Comparison of ENCODE assay signal across 8 cellular contexts in genomic region chr17:20155258-20156195, GRCh38.
DNase-seq lines count a peak whose midpoint lies in the region; ATAC-seq, FAIRE-seq and TF ChIP-seq lines count a peak whose summit lies in the region.

No MANE protein-coding gene starts in this region.

- no peaks in the 10 kb centered on the region for H3K36me3 Mint-ChIP-seq in activated T-cell treated with anti-CD3 and anti-CD28 coated beads, Interleukin-2, amount 50 U/mL, for 24 hours (ENCODE audit: low read depth)

- H3K9ac ChIP-seq in HUES48 (ENCODE audit: low read depth, low read length) (peak overlapping the region; percentile 82), mucosa of rectum (ENCODE audit: low read depth in 1 of 2, low read length in 2 of 2) (peak overlapping the region; percentile 65 to 88)

- H3K4me3 ChIP-seq in HUES48 (ENCODE audit: low read depth, low read length), result peak overlapping the region; percentile 78
- H3K4me3 ChIP-seq in esophagus (ENCODE audit: low read depth in 1 of 2, low read length in 2 of 2), result peak overlapping the region; percentile 61 to 62
- peak overlapping the region; percentile 79 to 85 for H3K4me3 ChIP-seq in mucosa of rectum (ENCODE audit: low read length in 2 of 2)

- H3K36me3 ChIP-seq in HUES48 (ENCODE audit: control insufficient read depth, insufficient read depth, low read length) (no peaks in the 10 kb centered on the region; the same call in 1 of the 2 replicates), esophagus (ENCODE audit: control insufficient read depth in 2 of 2, insufficient read depth in 2 of 2, low read length in 1 of 2) (no peaks in the 10 kb centered on the region), mucosa of rectum (ENCODE audit: control insufficient read depth in 2 of 2, insufficient read depth in 2 of 2, low read length in 2 of 2) (no peaks in the 10 kb centered on the region)

- H3K4me1 ChIP-seq in HUES48 (ENCODE audit: control insufficient read depth, insufficient read depth, low read length) (peaks cover 27% of the 10 kb centered on the region), esophagus (ENCODE audit: control insufficient read depth in 2 of 2, insufficient read depth in 2 of 2, low read length in 1 of 2) (no peaks in the 10 kb centered on the region), mucosa of rectum (ENCODE audit: control insufficient read depth in 2 of 2, insufficient read depth in 2 of 2, low read length in 2 of 2) (peaks cover 15 to 16% of the 10 kb centered on the region in 2 donors)

- WGBS in esophagus, 2 donors, result 9 to 10% methylated on average over 54 to 69 of the region's 69 CpGs

- H3K9me3 ChIP-seq in HUES48 (ENCODE audit: control insufficient read depth, insufficient read depth, low read length) (no peaks in the 10 kb centered on the region), esophagus (ENCODE audit: control insufficient read depth in 2 of 2, insufficient read depth in 1 of 2, low read depth in 1 of 2, low read length in 1 of 2) (no peaks in the 10 kb centered on the region), mucosa of rectum (ENCODE audit: control insufficient read depth in 2 of 2, low read length in 2 of 2) (no peaks in the 10 kb centered on the region)

- DNase-seq in D721Med (ENCODE audit: insufficient read length, low spot score) (peak; percentile 94), OCI-M1 (lab: John Stamatoyannopoulos, UW) (peak; percentile 95)
- peak; percentile 93 for DNase-seq in activated T-cell treated with anti-CD3 and anti-CD28 coated beads, Interleukin-2, amount 50 U/mL, for 24 hours
- DNase-seq in stimulated activated CD8-positive, alpha-beta memory T cell treated with anti-CD3 and anti-CD28 coated beads, Interleukin-4, amount 100 ng/mL, for 24 hours (ENCODE audit: low read depth), result peak; percentile 96

- H3K4me3 Mint-ChIP-seq in activated T-cell treated with anti-CD3 and anti-CD28 coated beads, Interleukin-2, amount 50 U/mL, for 24 hours, result no peak overlapping the region

- FAIRE-seq in D721Med (lab: Jason Lieb, UNC), result no peak

- H3K27ac Mint-ChIP-seq in activated T-cell treated with anti-CD3 and anti-CD28 coated beads, Interleukin-2, amount 50 U/mL, for 24 hours, result no peak overlapping the region

- ATAC-seq in GM21447 (IDR thresholded peaks at IDR 0.05; ENCODE audit: unreplicated experiment), result peak; percentile 92

- H3K4me1 Mint-ChIP-seq in activated T-cell treated with anti-CD3 and anti-CD28 coated beads, Interleukin-2, amount 50 U/mL, for 24 hours (ENCODE audit: low read depth), result peaks cover 5% of the 10 kb centered on the region

- H3K27me3 ChIP-seq in HUES48 (ENCODE audit: control insufficient read depth, insufficient read depth, low read length), result peaks cover 11% of the 10 kb centered on the region
- no peaks in the 10 kb centered on the region for H3K27me3 ChIP-seq in esophagus (ENCODE audit: control insufficient read depth in 1 of 2, insufficient read depth in 2 of 2, low read length in 2 of 2)
- no peaks in the 10 kb centered on the region for H3K27me3 ChIP-seq in mucosa of rectum (ENCODE audit: control insufficient read depth in 2 of 2, insufficient read depth in 2 of 2, low read length in 2 of 2)

- no peaks in the 10 kb centered on the region for H3K9me3 Mint-ChIP-seq in activated T-cell treated with anti-CD3 and anti-CD28 coated beads, Interleukin-2, amount 50 U/mL, for 24 hours

- no peak for TF ChIP-seq CTCF in D721Med (IDR thresholded peaks at IDR 0.05; ENCODE audit: insufficient read depth, missing control alignments)

- H3K27ac ChIP-seq in HUES48 (ENCODE audit: low read depth, low read length), result peak overlapping the region; percentile 99
- H3K27ac ChIP-seq in esophagus (ENCODE audit: low read depth in 2 of 2, low read length in 1 of 2), result peak overlapping the region; percentile 81 to 87
- H3K27ac ChIP-seq in mucosa of rectum (ENCODE audit: low read depth in 2 of 2, low read length in 2 of 2), result peak overlapping the region; percentile 88 to 92

- peaks cover 13% of the 10 kb centered on the region for H3K27me3 Mint-ChIP-seq in activated T-cell treated with anti-CD3 and anti-CD28 coated beads, Interleukin-2, amount 50 U/mL, for 24 hours

Comparison
In these comparisons a context has a peak if more than half of its experiments do, and no peak if none do; other contexts are left out.
1. Peak in every context shown above with its lines: DNase-seq, ATAC-seq, H3K4me3 ChIP-seq and H3K27ac ChIP-seq.